Comparison of ENCODE assay signal across 8 cellular contexts in genomic region chr10:101840102-101840684, GRCh38. TPM values are rescaled to one million over a fixed set of nuclear protein-coding genes. Genes with fewer than 3 reads are reported as not detected.
DNase-seq lines count a peak whose midpoint lies in the region; ATAC-seq and TF ChIP-seq lines count a peak whose summit lies in the region.

No MANE protein-coding gene starts in this region.

- no peaks in the 10 kb centered on the region for H3K9me3 ChIP-seq in heart left ventricle
- H3K9me3 ChIP-seq in smooth muscle cell (replicated peaks; ENCODE audit: low read depth): no peaks in the 10 kb centered on the region
- no peaks in the 10 kb centered on the region for H3K9me3 ChIP-seq in WERI-Rb-1 (ENCODE audit: severe bottlenecking)

- TF ChIP-seq CTCF in heart left ventricle (IDR thresholded peaks at IDR 0.05) (no peak), WI38 (IDR thresholded peaks at IDR 0.05; ENCODE audit: low read depth, low read length) (no peak), smooth muscle cell (IDR thresholded peaks at IDR 0.05; ENCODE audit: borderline replicate concordance, insufficient read depth, poor library complexity, severe bottlenecking) (no peak), WERI-Rb-1 (IDR thresholded peaks at IDR 0.05; ENCODE audit: low read depth, low read length) (no peak)

- H3F3A ChIP-seq in smooth muscle cell (ENCODE audit: low read depth): no peaks in the 10 kb centered on the region

- no peak overlapping the region for H3K9ac ChIP-seq in smooth muscle cell (ENCODE audit: low read depth)

- peaks cover 0 to 72% (median 29%) of the 10 kb centered on the region in 12 donors for H3K4me1 ChIP-seq in heart left ventricle
- peaks cover 19% of the 10 kb centered on the region for H3K4me1 ChIP-seq in smooth muscle cell (ENCODE audit: low read depth)

- TF ChIP-seq POLR2A in heart left ventricle (IDR thresholded peaks at IDR 0.05): no peak

- no peaks in the 10 kb centered on the region for H3K27me3 ChIP-seq in heart left ventricle
- peaks cover 35% of the 10 kb centered on the region for H3K27me3 ChIP-seq in smooth muscle cell (ENCODE audit: low read depth)
- no peaks in the 10 kb centered on the region for H3K27me3 ChIP-seq in WERI-Rb-1 (ENCODE audit: insufficient read depth, low read depth, severe bottlenecking)

- H4K20me1 ChIP-seq in smooth muscle cell (ENCODE audit: low read depth): peaks cover 80% of the 10 kb centered on the region

- ATAC-seq in heart left ventricle: no peak
- no peak for ATAC-seq in HG03521 (IDR thresholded peaks at IDR 0.05; ENCODE audit: unreplicated experiment)

- peaks cover 0 to 4% (median 0%) of the 10 kb centered on the region in 9 donors for H3K36me3 ChIP-seq in heart left ventricle
- H3K36me3 ChIP-seq in smooth muscle cell (ENCODE audit: low read depth): no peaks in the 10 kb centered on the region
- 0 out of 2 replicates have a peak, but pooled peaks cover 2% of the 10 kb centered on the region for H3K36me3 ChIP-seq in WERI-Rb-1

- H3K79me2 ChIP-seq in smooth muscle cell (ENCODE audit: low read depth): no peaks in the 10 kb centered on the region

- H3K27ac ChIP-seq in heart left ventricle (peak overlapping the region in 3 of 12 donors; percentile 17 to 50 (median 24)), smooth muscle cell (ENCODE audit: low read depth) (no peak overlapping the region), WERI-Rb-1 (no peak overlapping the region)

- no peak overlapping the region for H2AFZ ChIP-seq in smooth muscle cell (ENCODE audit: low read depth)

- intact Hi-C loops in heart left ventricle (cut with DNase I) (loop anchor here in 9 of 10 donors (1.0 to 5.0 kb wide), 10 partner anchors 42 to 233 kb away; partner anchors contain the start of gene HPS6 (in 1 of the 9)), cardiac septum (cut with DNase I) (loop anchor here (2.0 to 5.0 kb wide), 2 partner anchors 47 to 171 kb away; no protein-coding TSS in a partner anchor)

- H3K4me3 ChIP-seq in heart left ventricle: peak overlapping the region in 11 of 12 donors; percentile 2 to 59 (median 42)
- H3K4me3 ChIP-seq in WI38 (ENCODE audit: low read depth, low read length): peak overlapping the region; percentile 50
- H3K4me3 ChIP-seq in smooth muscle cell: peak overlapping the region; percentile 44
- no peak overlapping the region for H3K4me3 ChIP-seq in WERI-Rb-1 (ENCODE audit: low read depth, low read length)

- DNase-seq in heart left ventricle: no peak
- no peak for DNase-seq in cardiac septum (ENCODE audit: low spot score)
- peak; percentile 63 for DNase-seq in globus pallidus (ENCODE audit: low spot score)
- DNase-seq in smooth muscle cell (lab: John Stamatoyannopoulos, UW; ENCODE audit: unreplicated experiment): no peak
- no peak for DNase-seq in H4 (ENCODE audit: low spot score)
- no peak for DNase-seq in WERI-Rb-1

- WGBS in heart left ventricle, 4 donors: 6 to 16% (median 10%) methylated on average over 19 of the region's 19 CpGs
- 3% methylated on average over 18 of the region's 19 CpGs for WGBS in smooth muscle cell (ENCODE audit: low lambda C conversion rate)

- H3K4me2 ChIP-seq in smooth muscle cell: peak overlapping the region; percentile 90

RNA-seq across cellular contexts. Expression of gene KCNIP2, which starts 3.4 kb away (rescaled TPM):
- total RNA-seq in heart left ventricle (100 to 1,000 TPM in 7 of 9 donors, 10 to 100 TPM in 2; 85.1 to 862 (median 174) TPM), cardiac septum (14.9 TPM), smooth muscle cell (1.3 and 3.9 TPM in 2 replicates)
- polyA plus RNA-seq in heart left ventricle (100 to 1,000 TPM; 214 to 262 TPM), smooth muscle cell (0.70 and 0.87 TPM in 2 replicates)
- not detected in 2 replicates for total RNA-seq in H4 (2014; rRNA removed; shearing (Covaris generic))

RNA-seq across cellular contexts. Expression of gene OGA, which starts 21.9 kb away (rescaled TPM):
- total RNA-seq in heart left ventricle (100 to 1,000 TPM in 4 of 9 donors, 10 to 100 TPM in 5; 53.8 to 164 (median 92.6) TPM), cardiac septum (77.6 TPM), smooth muscle cell (98.6 and 135 TPM in 2 replicates)
- polyA plus RNA-seq in heart left ventricle (10 to 100 TPM; 42.1 to 42.4 TPM), smooth muscle cell (54.8 and 78.5 TPM in 2 replicates)
- total RNA-seq in H4 (2014; rRNA removed; shearing (Covaris generic)): 42.8 and 45.3 TPM in 2 replicates

RNA-seq across cellular contexts. Expression of gene NPM3, which starts 56.9 kb away (rescaled TPM):
- total RNA-seq in heart left ventricle: 10 to 100 TPM in 4 of 9 donors, 1 to 10 TPM in 5; 5.9 to 23.1 (median 8.3) TPM
- polyA plus RNA-seq in heart left ventricle: 10 to 100 TPM; 11.0 to 24.9 TPM
- total RNA-seq in cardiac septum: 8.9 TPM
- total RNA-seq in smooth muscle cell: 65.0 and 82.0 TPM in 2 replicates
- polyA plus RNA-seq in smooth muscle cell: 10.2 and 10.5 TPM in 2 replicates
- 98.0 and 99.4 TPM in 2 replicates for total RNA-seq in H4 (2014; rRNA removed; shearing (Covaris generic))
